Comparison of ENCODE assay signal across 10 cellular contexts in the genomic region with DNA sequence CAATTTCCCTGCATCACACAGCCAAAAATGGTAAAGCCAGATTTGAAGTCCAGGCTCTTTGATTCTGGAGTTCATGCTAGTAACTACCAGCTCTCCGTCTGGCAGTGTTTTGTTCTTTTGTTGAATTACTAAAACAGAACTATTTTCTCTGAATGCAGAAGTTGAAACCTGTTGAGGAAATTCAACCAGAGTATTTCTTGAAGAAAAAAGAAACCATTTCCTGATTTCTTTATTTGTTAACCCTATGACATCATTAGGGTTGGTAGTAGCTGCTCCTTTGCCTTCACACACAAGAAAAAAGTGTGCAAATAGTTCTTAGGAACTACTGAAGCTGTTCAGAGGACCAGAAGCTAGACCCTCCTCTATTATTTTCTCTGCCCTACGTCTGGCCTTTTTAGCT. TPM values are rescaled to one million over a fixed set of nuclear protein-coding genes. Genes with fewer than 3 reads are reported as not detected.
DNase-seq lines count a peak whose midpoint lies in the region; ATAC-seq, FAIRE-seq and TF ChIP-seq lines count a peak whose summit lies in the region.
"Had no signal": no experiment of that assay in that cellular context is flagged by ENCODE, and none has a peak within 500 bp of the region (broad histone marks: within the 10 kb centered on the region; RNA-seq: fewer than 3 reads in every experiment).

No MANE protein-coding gene starts in this region.

- FAIRE-seq in GM12878 (lab: Jason Lieb, UNC) = no peak

- H3K4me1 ChIP-seq in Karpas-422 (ENCODE audit: low read length) (peaks cover 35% of the 10 kb centered on the region), GM12878 (ENCODE audit: control insufficient read depth, insufficient read depth, low read length) (peaks cover 45% of the 10 kb centered on the region), sigmoid colon (peaks cover 0 to 75% (median 55%) of the 10 kb centered on the region in 4 donors)

- ATAC-seq in GM18517 (IDR thresholded peaks at IDR 0.05; ENCODE audit: unreplicated experiment) (peak; percentile 52), GM12878 (peak; percentile 61), HG02588 (IDR thresholded peaks at IDR 0.05; ENCODE audit: unreplicated experiment) (no peak), HG02798 (IDR thresholded peaks at IDR 0.05; ENCODE audit: poor library complexity, unreplicated experiment) (no peak)

- H3K36me3 ChIP-seq in Karpas-422 (ENCODE audit: insufficient read depth, low read length) = no peaks in the 10 kb centered on the region
- H3K36me3 ChIP-seq in GM12878 (ENCODE audit: control insufficient read depth in 2 of 2, insufficient read depth in 2 of 2, low read length in 1 of 2) = peaks cover 1 to 3% of the 10 kb centered on the region in 2 experiments; a peak in 2 of 4 replicates
- no peaks in the 10 kb centered on the region for H3K36me3 ChIP-seq in sigmoid colon

- BruUV-seq in GM12878 (replicated peaks; lab: Mats Ljungman, UMichigan) = no TSS peak

- 2% methylated on average over 2 of the region's 2 CpGs for WGBS in GM12878 (ENCODE audit: insufficient coverage, insufficient replicate concordance, low lambda C conversion rate, missing lambda C conversion rate)
- 53 to 80% methylated on average over 2 of the region's 2 CpGs for WGBS in sigmoid colon, 2 donors

- in situ Hi-C loops in GM12878 (cut with MboI) = no loop called here

- H4K20me1 ChIP-seq in Karpas-422 (ENCODE audit: insufficient read depth, low read depth, low read length) (peaks cover 26% of the 10 kb centered on the region; the same call in 1 of the 2 replicates), GM12878 (ENCODE audit: control insufficient read depth, insufficient read depth) (no peaks in the 10 kb centered on the region)

- TF ChIP-seq EP300 in GM12878 (IDR thresholded peaks at IDR 0.05; ENCODE audit: borderline replicate concordance in 1 of 2, control insufficient read depth in 1 of 2, low read depth in 2 of 2, low read length in 2 of 2) (no peak), sigmoid colon (IDR thresholded peaks at IDR 0.05) (no peak)

- H3K4me3 ChIP-seq in Karpas-422 (ENCODE audit: low read length) (no peak overlapping the region), GM12878 (peak overlapping the region; percentile 14; the same call in 1 of the 2 replicates), sigmoid colon (no peak overlapping the region)

- H3K9me3 ChIP-seq in Karpas-422 (ENCODE audit: low read length) (no peaks in the 10 kb centered on the region), GM12878 (replicated peaks; ENCODE audit: control insufficient read depth, insufficient read depth, low read length) (peaks cover 4% of the 10 kb centered on the region; the same call in 2 of the 3 replicates), sigmoid colon (no peaks in the 10 kb centered on the region)

- DNase-seq in Karpas-422 (peak; percentile 65), GM12878 (ENCODE audit: low read depth, low spot score) (no peak), sigmoid colon (no peak), DMS153 treated with DMSO at 0.1 percent for 48 hours (lab: John Stamatoyannopoulos, UW; ENCODE audit: unreplicated experiment) (no peak), cerebellar nuclear complex (lab: John Stamatoyannopoulos, UW) (no peak)
- DNase-seq: NCI-H1694 had no signal

- intact Hi-C loops in GM12878 (cut with micrococcal nuclease; ENCODE audit: unreplicated experiment) = loop anchor here (5.0 kb wide), 1 partner anchor 33 kb away; no protein-coding TSS in a partner anchor
- intact Hi-C loops in sigmoid colon (cut with DNase I) = loop anchor here (5.0 kb wide), 2 partner anchors 33 to 48 kb away; no protein-coding TSS in a partner anchor

- H3K79me2 ChIP-seq in Karpas-422 (ENCODE audit: low read length) (peaks cover 52% of the 10 kb centered on the region), GM12878 (ENCODE audit: control insufficient read depth, insufficient read depth, low read length) (peaks cover 24% of the 10 kb centered on the region)

- TF ChIP-seq CTCF in GM12878 (IDR thresholded peaks at IDR 0.05 in 2 of 3, conservative IDR thresholded peaks at IDR 0.05 in 1 of 3; ENCODE audit: control insufficient read depth in 2 of 3, extremely low read depth in 1 of 3, insufficient read depth in 1 of 3, low read depth in 3 of 3, low read length in 3 of 3) (no peak), sigmoid colon (IDR thresholded peaks at IDR 0.05) (no peak)

- no peaks in the 10 kb centered on the region for H3K9me2 ChIP-seq in Karpas-422 (replicated peaks; ENCODE audit: insufficient read depth, low read length)

- no peak overlapping the region for H2AFZ ChIP-seq in Karpas-422 (ENCODE audit: low read length)
- H2AFZ ChIP-seq in GM12878 (ENCODE audit: control insufficient read depth, low read depth, low read length) = no peak overlapping the region; the same call in 1 of the 2 replicates

- CTCF ChIA-PET in GM12878 (lab: Yijun Ruan, JAX) = interaction anchor here (0.6 to 2.2 kb wide), 9 partner anchors 8 to 367 kb away, joined by 3 to 14 read pairs (median 3); no protein-coding TSS in a partner anchor

- no peak for TF ChIP-seq RAD21 in GM12878 (IDR thresholded peaks at IDR 0.05; ENCODE audit: insufficient read depth, low read depth, low read length)

- RAD21 ChIA-PET in GM12878 (lab: Charles Lee; ENCODE audit: unreplicated experiment) = interaction anchor here (0.5 to 2.1 kb wide), 9 partner anchors 9 to 239 kb away, joined by 3 to 11 read pairs (median 3); no protein-coding TSS in a partner anchor

- SMC1A ChIA-PET in GM12878 (lab: Charles Lee; ENCODE audit: uncharacterized antibody, unreplicated experiment) = interaction anchor here (0.7 to 3.9 kb wide), 15 partner anchors 8 to 100 kb away, joined by 3 to 19 read pairs (median 4); no protein-coding TSS in a partner anchor

- TF ChIP-seq POLR2A in GM12878 (IDR thresholded peaks at IDR 0.05; ENCODE audit: low read depth, low read length) (no peak), sigmoid colon (IDR thresholded peaks at IDR 0.05) (no peak)

- no peaks in the 10 kb centered on the region for H3K27me3 ChIP-seq in Karpas-422 (ENCODE audit: low read length)
- no peaks in the 10 kb centered on the region for H3K27me3 ChIP-seq in GM12878 (replicated peaks in 1 of 2; ENCODE audit: control insufficient read depth in 2 of 2, insufficient read depth in 2 of 2, low read length in 1 of 2)
- no peaks in the 10 kb centered on the region for H3K27me3 ChIP-seq in sigmoid colon

- POLR2A ChIA-PET in GM12878 (lab: Charles Lee) = interaction anchor here (1.0 to 2.1 kb wide), 2 partner anchors 9 kb away, joined by 5 to 6 read pairs; no protein-coding TSS in a partner anchor

- peak overlapping the region; percentile 2 for H3K4me2 ChIP-seq in Karpas-422 (ENCODE audit: low read depth, low read length, poor library complexity, severe bottlenecking)
- peak overlapping the region; percentile 61 for H3K4me2 ChIP-seq in GM12878 (ENCODE audit: control insufficient read depth, insufficient read depth)

- H3K27ac ChIP-seq in Karpas-422 (ENCODE audit: low read length) = no peak overlapping the region
- peak overlapping the region; percentile 63 for H3K27ac ChIP-seq in GM12878 (ENCODE audit: control insufficient read depth, insufficient read depth)
- peak overlapping the region; percentile 34 to 92 (median 66) for H3K27ac ChIP-seq in sigmoid colon
- H3K27ac ChIP-seq: epithelial cell of prostate had no signal

- H3K9ac ChIP-seq in Karpas-422 (ENCODE audit: low read length) = no peak overlapping the region
- no peak overlapping the region; the same call in 1 of the 2 replicates for H3K9ac ChIP-seq in GM12878 (ENCODE audit: control insufficient read depth, insufficient read depth, low read length)

TF ChIP-seq in GM12878, 131 proteins besides CTCF, POLR2A, EP300 and RAD21 (continues in another document):
- 0 out of 4 replicates have a peak, but pooled peaks of 1 of the 2 experiments have one; percentile 47 for TF ChIP-seq SRF (IDR thresholded peaks at IDR 0.05; ENCODE audit: low read depth in 2 of 2, low read length in 2 of 2)
- TF ChIP-seq NFIC (IDR thresholded peaks at IDR 0.05; ENCODE audit: low read depth, low read length) = peak; percentile 51; the same call in 1 of the 2 replicates
- TF ChIP-seq MEF2B (IDR thresholded peaks at IDR 0.05; ENCODE audit: partially characterized antibody, poor library complexity, severe bottlenecking) = no peak
- peak; percentile 16; the same call in 1 of the 2 replicates for TF ChIP-seq CREM (IDR thresholded peaks at IDR 0.05; ENCODE audit: low read depth)
- peak; percentile 92 for TF ChIP-seq ATF7 (IDR thresholded peaks at IDR 0.05; ENCODE audit: low read depth)
- 0 out of 2 replicates have a peak, but pooled peaks have one; percentile 11 for TF ChIP-seq MEF2A (IDR thresholded peaks at IDR 0.05; ENCODE audit: insufficient read depth, low read depth, low read length)

RNA-seq across cellular contexts. Expression of gene CRTC3, which starts 34.4 kb away (rescaled TPM):
- 27.7 and 39.7 TPM in 2 replicates for total RNA-seq in Karpas-422 (2014; rRNA removed; shearing (Covaris generic); ENCODE audit: low replicate concordance)
- total RNA-seq in GM12878 (2013; cell fraction: nucleolus; rRNA removed) = 78.6 and 83.0 TPM in 2 replicates
- total RNA-seq in GM12878 (2014; rRNA removed) = 16.9 and 17.0 TPM in 2 replicates
- 20.3 and 23.4 TPM in 2 replicates for total RNA-seq in GM12878 (2014; rRNA removed; fragmentation: Illumina TruSeq; extraction: Trizol)
- 34.4 and 36.9 TPM in 2 replicates for total RNA-seq in GM12878 (2021)
- 11.6 TPM for polyA plus RNA-seq in GM12878 (2011; ENCODE audit: low read depth)
- polyA plus RNA-seq in GM12878 (2011; rRNA removed) = 12.6 and 19.0 TPM in 2 replicates
- 11.7 and 12.2 TPM in 2 replicates for polyA plus RNA-seq in GM12878 (2011; cell fraction: cytosol; rRNA removed)
- 19.8 and 26.1 TPM in 2 replicates for polyA plus RNA-seq in GM12878 (2011; cell fraction: nucleus; rRNA removed)
- polyA plus RNA-seq in GM12878 (2012) = 16.7 and 18.2 TPM in 2 replicates
- 22.6 and 26.0 TPM in 2 replicates for polyA plus RNA-seq in GM12878 (2014; fragmentation: Illumina TruSeq; extraction: Trizol)
- 1 to 10 TPM; 3.5 to 4.2 TPM for polyA plus RNA-seq in GM12878 (2014; fragmentation: Nextera tagmentation; extraction: Ambion mirVana)
- polyA plus RNA-seq in GM12878 (2014; rRNA removed) = 22.2 and 22.9 TPM in 2 replicates
- 10 to 100 TPM; 18.3 to 18.9 TPM for polyA plus RNA-seq in GM12878 (2016; fragmentation: Nextera tagmentation; extraction: Ambion mirVana)
- 21.0 and 23.6 TPM in 2 replicates for polyA minus RNA-seq in GM12878 (2011; rRNA and poly(A)+ RNA removed)
- polyA minus RNA-seq in GM12878 (2011; cell fraction: cytosol; rRNA and poly(A)+ RNA removed) = 8.0 and 9.4 TPM in 2 replicates
- 14.0 and 24.2 TPM in 2 replicates for polyA minus RNA-seq in GM12878 (2011; cell fraction: nucleus; rRNA and poly(A)+ RNA removed)
- 10 to 100 TPM; 27.6 to 64.0 (median 35.7) TPM for total RNA-seq in sigmoid colon
- polyA plus RNA-seq in sigmoid colon = 10 to 100 TPM in 1 of 3 donors, 1 to 10 TPM in 2; 5.4 to 20.0 (median 6.2) TPM

Comparison
In these comparisons a context has a peak if more than half of its experiments do, and no peak if none do; other contexts are left out.
1. ATAC-seq: peak in GM18517 (single experiment) and GM12878 (single experiment); none in HG02588 (single experiment) and HG02798 (single experiment).